In the genomic region with DNA sequence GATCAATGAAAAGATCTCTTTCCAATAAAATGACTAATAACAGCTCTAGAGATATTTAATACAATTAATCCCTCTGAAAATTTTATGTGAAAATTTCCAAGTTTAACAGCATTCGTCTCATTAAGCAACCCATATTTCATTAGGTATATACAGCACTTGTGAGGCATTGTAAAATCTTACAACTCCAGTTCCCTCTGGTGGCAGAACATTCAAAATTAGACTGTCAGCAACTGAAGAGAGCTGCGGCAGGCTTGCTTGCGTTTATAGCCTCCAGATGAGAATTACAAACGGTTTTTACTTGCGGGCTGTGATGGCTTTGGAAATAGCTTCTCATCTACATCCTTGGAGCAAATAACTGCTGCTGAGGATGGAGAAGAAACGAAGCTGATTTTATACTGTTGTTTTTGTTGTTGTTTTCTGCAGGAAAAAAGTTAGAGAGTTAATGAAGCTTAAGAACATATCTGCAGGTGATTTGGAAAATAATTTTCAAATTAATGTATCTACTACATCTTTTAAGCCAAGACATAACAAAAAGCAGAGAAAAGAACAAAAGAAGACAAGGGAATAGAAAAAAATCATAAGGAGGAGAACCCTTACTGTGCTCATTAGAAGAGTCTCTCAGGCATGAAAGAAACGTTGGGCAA, we compare ENCODE assay signal across 1 cellular context.
TF ChIP-seq lines count a peak whose summit lies in the region.

No MANE protein-coding gene starts in this region.

TF ChIP-seq in IMR-90, 13 proteins besides CTCF, POLR2A, EP300 and RAD21 (continued from another document):
- TF ChIP-seq, protein P1, sequence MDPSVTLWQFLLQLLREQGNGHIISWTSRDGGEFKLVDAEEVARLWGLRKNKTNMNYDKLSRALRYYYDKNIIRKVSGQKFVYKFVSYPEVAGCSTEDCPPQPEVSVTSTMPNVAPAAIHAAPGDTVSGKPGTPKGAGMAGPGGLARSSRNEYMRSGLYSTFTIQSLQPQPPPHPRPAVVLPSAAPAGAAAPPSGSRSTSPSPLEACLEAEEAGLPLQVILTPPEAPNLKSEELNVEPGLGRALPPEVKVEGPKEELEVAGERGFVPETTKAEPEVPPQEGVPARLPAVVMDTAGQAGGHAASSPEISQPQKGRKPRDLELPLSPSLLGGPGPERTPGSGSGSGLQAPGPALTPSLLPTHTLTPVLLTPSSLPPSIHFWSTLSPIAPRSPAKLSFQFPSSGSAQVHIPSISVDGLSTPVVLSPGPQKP (IDR thresholded peaks at IDR 0.05; ENCODE audit: borderline replicate concordance, low read depth, low read length), result no peak
- no peak for TF ChIP-seq MAZ (IDR thresholded peaks at IDR 0.05; ENCODE audit: borderline replicate concordance, low read depth, low read length)
- TF ChIP-seq RFX5 (IDR thresholded peaks at IDR 0.05; ENCODE audit: low read depth, low read length), result no peak
- TF ChIP-seq RCOR1 (IDR thresholded peaks at IDR 0.05; ENCODE audit: insufficient replicate concordance, low read length), result no peak
- no peak for TF ChIP-seq BHLHE40 (IDR thresholded peaks at IDR 0.05; ENCODE audit: low read depth, low read length)
- TF ChIP-seq, protein P2, sequence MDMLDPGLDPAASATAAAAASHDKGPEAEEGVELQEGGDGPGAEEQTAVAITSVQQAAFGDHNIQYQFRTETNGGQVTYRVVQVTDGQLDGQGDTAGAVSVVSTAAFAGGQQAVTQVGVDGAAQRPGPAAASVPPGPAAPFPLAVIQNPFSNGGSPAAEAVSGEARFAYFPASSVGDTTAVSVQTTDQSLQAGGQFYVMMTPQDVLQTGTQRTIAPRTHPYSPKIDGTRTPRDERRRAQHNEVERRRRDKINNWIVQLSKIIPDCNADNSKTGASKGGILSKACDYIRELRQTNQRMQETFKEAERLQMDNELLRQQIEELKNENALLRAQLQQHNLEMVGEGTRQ (IDR thresholded peaks at IDR 0.05; ENCODE audit: low read depth, low read length), result no peak
- no peak for TF ChIP-seq FOS (IDR thresholded peaks at IDR 0.05; ENCODE audit: low read depth, low read length)
- no peak for TF ChIP-seq MXI1 (IDR thresholded peaks at IDR 0.05; ENCODE audit: borderline replicate concordance, low read depth, low read length)
